In the genomic region with DNA sequence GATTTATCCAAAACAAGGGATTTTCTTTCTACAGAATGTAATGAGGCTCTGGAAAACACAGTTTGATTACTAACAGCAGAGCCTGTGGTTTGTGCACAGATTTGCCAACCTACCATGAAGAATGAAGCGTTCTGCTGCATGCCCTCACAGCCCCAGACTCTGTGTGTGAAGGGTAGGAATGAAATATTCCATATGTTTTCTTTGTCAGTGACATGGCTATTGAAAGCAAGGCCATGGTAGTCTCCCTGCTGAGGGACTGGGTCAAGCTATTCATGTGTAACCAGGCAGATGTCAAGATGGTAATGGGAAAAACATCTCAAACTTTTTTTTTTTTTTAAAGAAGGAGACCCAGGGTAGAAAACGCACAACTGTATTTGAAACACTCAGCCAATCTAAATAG, we compare ENCODE assay signal across 26 cellular contexts. TPM values are rescaled to one million over a fixed set of nuclear protein-coding genes. Genes with fewer than 3 reads are reported as not detected.
DNase-seq lines count a peak whose midpoint lies in the region; ATAC-seq and TF ChIP-seq lines count a peak whose summit lies in the region.
"Had no signal": no experiment of that assay in that cellular context is flagged by ENCODE, and none has a peak within 500 bp of the region (broad histone marks: within the 10 kb centered on the region; RNA-seq: fewer than 3 reads in every experiment).

No MANE protein-coding gene starts in this region.

- H2BK120ac ChIP-seq in mesendoderm (ENCODE audit: low read depth, low read length), result no peak overlapping the region

- no peak overlapping the region for H3K56ac ChIP-seq in mesendoderm (ENCODE audit: low read length)

- H3K27ac Mint-ChIP-seq in chondrocyte (ENCODE audit: unreplicated experiment) (peak overlapping the region; percentile 49), type B pancreatic cell (peak overlapping the region; percentile 38)
- H3K27ac Mint-ChIP-seq: activated B cell treated with CpG ODN at 0.5 μM for 24 hours; stimulated activated naive CD8-positive, alpha-beta T cell treated with anti-CD3 and anti-CD28 coated beads, Interleukin-15, Interleukin-2, amounts not matched to agents 100 ng/mL and 50 ng/mL, for 24 hours; T-helper 2 cell treated with Interferon-gamma antibody and Interleukin-4, amounts not matched to agents 5 μg/mL and 100 μg/mL, for 36 hours had no signal

- no peak overlapping the region for H3K4me2 ChIP-seq in mesendoderm (ENCODE audit: low read length)
- H3K4me2 ChIP-seq: SK-N-SH, smooth muscle cell had no signal

- H3K36me3 Mint-ChIP-seq in chondrocyte (ENCODE audit: low read depth) (no peaks in the 10 kb centered on the region), type B pancreatic cell (peaks cover 2% of the 10 kb centered on the region)

- H2BK5ac ChIP-seq in mesendoderm (ENCODE audit: low read length), result no peak overlapping the region

- no peak overlapping the region for H2BK15ac ChIP-seq in mesendoderm (replicated peaks; ENCODE audit: low read depth)

- H3K27me3 ChIP-seq in mesendoderm (ENCODE audit: insufficient read depth, low read length, poor library complexity), result no peaks in the 10 kb centered on the region
- H3K27me3 ChIP-seq: heart left ventricle, left lung, tibial nerve had no signal

- peaks cover 11% of the 10 kb centered on the region for H3K79me1 ChIP-seq in mesendoderm (ENCODE audit: low read length)

- no peak overlapping the region for H3K4ac ChIP-seq in mesendoderm (ENCODE audit: low read depth, low read length)

- H3K27me3 Mint-ChIP-seq in chondrocyte (ENCODE audit: low read depth), result no peaks in the 10 kb centered on the region
- no peaks in the 10 kb centered on the region for H3K27me3 Mint-ChIP-seq in type B pancreatic cell

- no peak for ATAC-seq in GM21786 (IDR thresholded peaks at IDR 0.05; ENCODE audit: unreplicated experiment)
- no peak for ATAC-seq in GM21381 (IDR thresholded peaks at IDR 0.05; ENCODE audit: unreplicated experiment)
- ATAC-seq: GM12878, heart left ventricle, left lung had no signal

- peak overlapping the region; percentile 42 for H3K18ac ChIP-seq in mesendoderm (ENCODE audit: low read length)

- no peak overlapping the region for H3K23ac ChIP-seq in mesendoderm (ENCODE audit: low read length)

- no peaks in the 10 kb centered on the region for H3K36me3 ChIP-seq in mesendoderm (ENCODE audit: control insufficient read depth, insufficient read depth, low read length)
- H3K36me3 ChIP-seq: heart left ventricle, left lung, tibial nerve had no signal

- no peak overlapping the region for H3K4me3 ChIP-seq in mesendoderm (ENCODE audit: low read length)
- H3K4me3 ChIP-seq: GM12878, heart left ventricle, left lung, smooth muscle cell, tibial nerve had no signal

- DNase-seq in NCI-H2227 treated with DMSO at 0.1 percent for 48 hours (lab: John Stamatoyannopoulos, UW) (peak; percentile 26), NCI-H2227 (lab: John Stamatoyannopoulos, UW; ENCODE audit: unreplicated experiment) (no peak), chondrocyte (ENCODE audit: low spot score) (no peak), mesendoderm (no peak), type B pancreatic cell (ENCODE audit: extremely low spot score, unreplicated experiment) (no peak), NCI-H1048 (lab: John Stamatoyannopoulos, UW) (no peak)
- DNase-seq: 8988T; activated B cell treated with CpG ODN at 0.5 μM for 24 hours; activated CD4-positive, alpha-beta T cell treated with anti-CD3 and anti-CD28 coated beads, Interleukin-2, amount 50 U/mL, for 4 hours; activated effector memory CD4-positive, alpha-beta T cell treated with Interleukin-2 at 50 U/mL for 16 hours; AML-193; DMS79 treated with DMSO at 0.1 percent for 48 hours; H7; heart left ventricle; left lung; NCI-H1417 treated with DMSO at 0.1 percent for 48 hours; NCI-H524 treated with DMSO at 0.1 percent for 48 hours; SK-N-SH; stimulated activated CD4-positive, alpha-beta T cell treated with anti-CD3 and anti-CD28 coated beads, Interleukin-4, amount 100 ng/mL, for 4 hours had no signal

- no peak overlapping the region for H3K27ac ChIP-seq in mesendoderm (ENCODE audit: low read depth, low read length)
- H3K27ac ChIP-seq: heart left ventricle, left lung, tibial nerve had no signal

- H3K79me2 ChIP-seq in mesendoderm (ENCODE audit: control insufficient read depth, insufficient read depth, low read length), result peaks cover 30% of the 10 kb centered on the region

- no peak overlapping the region for H2AK5ac ChIP-seq in mesendoderm (ENCODE audit: low read length)

- TF ChIP-seq CTCF in chondrocyte (IDR thresholded peaks at IDR 0.05) (no peak), type B pancreatic cell (conservative IDR thresholded peaks at IDR 0.05) (no peak)

- no peaks in the 10 kb centered on the region for H3K4me1 ChIP-seq in mesendoderm (ENCODE audit: control insufficient read depth, low read depth, low read length)

- H3K9me3 Mint-ChIP-seq in chondrocyte (ENCODE audit: low read depth), result no peaks in the 10 kb centered on the region
- H3K9me3 Mint-ChIP-seq in type B pancreatic cell, result no peaks in the 10 kb centered on the region
- H3K9me3 Mint-ChIP-seq: activated B cell treated with CpG ODN at 0.5 μM for 24 hours; stimulated activated naive CD8-positive, alpha-beta T cell treated with anti-CD3 and anti-CD28 coated beads, Interleukin-15, Interleukin-2, amounts not matched to agents 100 ng/mL and 50 ng/mL, for 24 hours; T-helper 2 cell treated with Interferon-gamma antibody and Interleukin-4, amounts not matched to agents 5 μg/mL and 100 μg/mL, for 36 hours had no signal

- H3K4me3 Mint-ChIP-seq in chondrocyte (ENCODE audit: unreplicated experiment) (no peak overlapping the region), type B pancreatic cell (no peak overlapping the region)
- H3K4me3 Mint-ChIP-seq: activated B cell treated with CpG ODN at 0.5 μM for 24 hours; stimulated activated naive CD8-positive, alpha-beta T cell treated with anti-CD3 and anti-CD28 coated beads, Interleukin-15, Interleukin-2, amounts not matched to agents 100 ng/mL and 50 ng/mL, for 24 hours; T-helper 2 cell treated with Interferon-gamma antibody and Interleukin-4, amounts not matched to agents 5 μg/mL and 100 μg/mL, for 36 hours had no signal

- WGBS in mesendoderm (ENCODE audit: extremely low coverage, insufficient coverage, low lambda C conversion rate), result no CpG with 5 or more reads among the region's 2 CpGs

- no peak overlapping the region for H3K9ac ChIP-seq in mesendoderm (ENCODE audit: low read length)
- H3K9ac ChIP-seq: SK-N-SH had no signal

- H4K5ac ChIP-seq in mesendoderm (ENCODE audit: low read length), result no peak overlapping the region

- H4K8ac ChIP-seq in mesendoderm (ENCODE audit: low read depth, low read length), result no peak overlapping the region

- H3K4me1 Mint-ChIP-seq in chondrocyte (ENCODE audit: low read depth) (peaks cover 92% of the 10 kb centered on the region), type B pancreatic cell (ENCODE audit: unreplicated experiment) (peaks cover 62% of the 10 kb centered on the region)
- H3K4me1 Mint-ChIP-seq: activated B cell treated with CpG ODN at 0.5 μM for 24 hours had no signal

RNA-seq across cellular contexts. Expression of a gene that starts 12.0 kb away (rescaled TPM):
- total RNA-seq in chondrocyte, result 34.2 to 69.6 TPM (median 36.2 TPM) in 3 replicates
- 13.6 TPM for polyA plus RNA-seq in mesendoderm (2013, experiment 1 of 2)
- 15.2 TPM for polyA plus RNA-seq in mesendoderm (2013, experiment 2 of 2)
- total RNA-seq in type B pancreatic cell (ENCODE audit: low replicate concordance), result 39.6 and 54.5 TPM in 2 replicates

RNA-seq across cellular contexts. Expression of a gene that starts 46.0 kb away (rescaled TPM):
- total RNA-seq in chondrocyte, result 18.1 to 20.4 TPM (median 18.6 TPM) in 3 replicates
- polyA plus RNA-seq in mesendoderm (2013, experiment 1 of 2), result 25.1 TPM
- 23.9 TPM for polyA plus RNA-seq in mesendoderm (2013, experiment 2 of 2)
- 30.1 and 31.1 TPM in 2 replicates for total RNA-seq in type B pancreatic cell (ENCODE audit: low replicate concordance)
